1 cellular context compared by ENCODE assay signal in the genomic region with DNA sequence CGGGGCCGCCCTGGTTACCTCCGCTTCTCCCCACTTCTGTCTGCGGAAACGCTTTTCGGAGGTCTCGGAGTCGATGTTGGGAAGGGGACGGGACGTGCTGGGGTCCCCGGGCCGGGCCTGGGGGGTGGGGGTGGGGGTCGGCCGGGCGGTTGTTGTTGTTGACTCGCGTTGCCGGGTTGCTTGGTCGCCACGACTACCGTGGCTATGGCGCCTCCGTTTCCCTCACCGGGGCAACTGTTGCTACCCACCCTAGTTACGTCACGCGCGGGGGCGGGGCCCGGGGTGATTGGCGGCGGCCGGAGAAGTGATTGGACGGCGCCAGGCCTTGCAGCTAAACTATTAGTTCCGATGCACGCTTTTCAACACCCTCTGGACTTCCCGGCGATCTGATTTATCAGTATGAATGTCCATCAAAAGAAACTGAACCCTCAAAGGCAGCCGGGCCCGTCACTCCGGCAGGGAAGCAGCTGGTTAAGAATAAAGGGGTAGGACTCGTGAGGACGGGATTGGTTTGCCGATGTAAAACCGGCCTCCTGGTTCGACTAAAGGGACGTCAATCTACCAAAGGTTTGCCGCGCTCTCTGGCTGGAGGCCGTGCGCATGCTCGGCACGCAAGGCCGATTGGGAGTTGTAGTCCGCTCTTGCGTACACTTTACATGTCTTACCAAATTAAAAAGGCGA.
TF ChIP-seq lines count a peak whose summit lies in the region.

A gene (minus strand): TSS at position 236 of the 681 bp plus-strand sequence. CDS start 12,477 bp downstream, outside the sequence.

TF ChIP-seq in GM12878, 131 proteins besides CTCF, POLR2A, EP300 and RAD21 (continued from another document):
- TF ChIP-seq, protein P1, sequence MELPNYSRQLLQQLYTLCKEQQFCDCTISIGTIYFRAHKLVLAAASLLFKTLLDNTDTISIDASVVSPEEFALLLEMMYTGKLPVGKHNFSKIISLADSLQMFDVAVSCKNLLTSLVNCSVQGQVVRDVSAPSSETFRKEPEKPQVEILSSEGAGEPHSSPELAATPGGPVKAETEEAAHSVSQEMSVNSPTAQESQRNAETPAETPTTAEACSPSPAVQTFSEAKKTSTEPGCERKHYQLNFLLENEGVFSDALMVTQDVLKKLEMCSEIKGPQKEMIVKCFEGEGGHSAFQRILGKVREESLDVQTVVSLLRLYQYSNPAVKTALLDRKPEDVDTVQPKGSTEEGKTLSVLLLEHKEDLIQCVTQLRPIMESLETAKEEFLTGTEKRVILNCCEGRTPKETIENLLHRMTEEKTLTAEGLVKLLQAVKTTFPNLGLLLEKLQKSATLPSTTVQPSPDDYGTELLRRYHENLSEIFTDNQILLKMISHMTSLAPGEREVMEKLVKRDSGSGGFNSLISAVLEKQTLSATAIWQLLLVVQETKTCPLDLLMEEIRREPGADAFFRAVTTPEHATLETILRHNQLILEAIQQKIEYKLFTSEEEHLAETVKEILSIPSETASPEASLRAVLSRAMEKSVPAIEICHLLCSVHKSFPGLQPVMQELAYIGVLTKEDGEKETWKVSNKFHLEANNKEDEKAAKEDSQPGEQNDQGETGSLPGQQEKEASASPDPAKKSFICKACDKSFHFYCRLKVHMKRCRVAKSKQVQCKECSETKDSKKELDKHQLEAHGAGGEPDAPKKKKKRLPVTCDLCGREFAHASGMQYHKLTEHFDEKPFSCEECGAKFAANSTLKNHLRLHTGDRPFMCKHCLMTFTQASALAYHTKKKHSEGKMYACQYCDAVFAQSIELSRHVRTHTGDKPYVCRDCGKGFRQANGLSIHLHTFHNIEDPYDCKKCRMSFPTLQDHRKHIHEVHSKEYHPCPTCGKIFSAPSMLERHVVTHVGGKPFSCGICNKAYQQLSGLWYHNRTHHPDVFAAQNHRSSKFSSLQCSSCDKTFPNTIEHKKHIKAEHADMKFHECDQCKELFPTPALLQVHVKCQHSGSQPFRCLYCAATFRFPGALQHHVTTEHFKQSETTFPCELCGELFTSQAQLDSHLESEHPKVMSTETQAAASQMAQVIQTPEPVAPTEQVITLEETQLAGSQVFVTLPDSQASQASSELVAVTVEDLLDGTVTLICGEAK (IDR thresholded peaks at IDR 0.05; ENCODE audit: borderline replicate concordance): peak; percentile 95
- TF ChIP-seq TCF12 (IDR thresholded peaks at IDR 0.05; ENCODE audit: low read depth, low read length) (no peak), NFXL1 (IDR thresholded peaks at IDR 0.05; ENCODE audit: borderline replicate concordance) (no peak), NBN (IDR thresholded peaks at IDR 0.05) (no peak), NR2C2 (IDR thresholded peaks at IDR 0.05; ENCODE audit: borderline replicate concordance, control insufficient read depth, insufficient read length, low read depth) (no peak)
- TF ChIP-seq, protein P2, sequence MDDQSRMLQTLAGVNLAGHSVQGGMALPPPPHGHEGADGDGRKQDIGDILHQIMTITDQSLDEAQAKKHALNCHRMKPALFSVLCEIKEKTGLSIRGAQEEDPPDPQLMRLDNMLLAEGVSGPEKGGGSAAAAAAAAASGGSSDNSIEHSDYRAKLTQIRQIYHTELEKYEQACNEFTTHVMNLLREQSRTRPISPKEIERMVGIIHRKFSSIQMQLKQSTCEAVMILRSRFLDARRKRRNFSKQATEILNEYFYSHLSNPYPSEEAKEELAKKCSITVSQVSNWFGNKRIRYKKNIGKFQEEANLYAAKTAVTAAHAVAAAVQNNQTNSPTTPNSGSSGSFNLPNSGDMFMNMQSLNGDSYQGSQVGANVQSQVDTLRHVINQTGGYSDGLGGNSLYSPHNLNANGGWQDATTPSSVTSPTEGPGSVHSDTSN (IDR thresholded peaks at IDR 0.05; ENCODE audit: insufficient replicate concordance, low read depth, low read length): peak; percentile 99
- TF ChIP-seq, protein P3, sequence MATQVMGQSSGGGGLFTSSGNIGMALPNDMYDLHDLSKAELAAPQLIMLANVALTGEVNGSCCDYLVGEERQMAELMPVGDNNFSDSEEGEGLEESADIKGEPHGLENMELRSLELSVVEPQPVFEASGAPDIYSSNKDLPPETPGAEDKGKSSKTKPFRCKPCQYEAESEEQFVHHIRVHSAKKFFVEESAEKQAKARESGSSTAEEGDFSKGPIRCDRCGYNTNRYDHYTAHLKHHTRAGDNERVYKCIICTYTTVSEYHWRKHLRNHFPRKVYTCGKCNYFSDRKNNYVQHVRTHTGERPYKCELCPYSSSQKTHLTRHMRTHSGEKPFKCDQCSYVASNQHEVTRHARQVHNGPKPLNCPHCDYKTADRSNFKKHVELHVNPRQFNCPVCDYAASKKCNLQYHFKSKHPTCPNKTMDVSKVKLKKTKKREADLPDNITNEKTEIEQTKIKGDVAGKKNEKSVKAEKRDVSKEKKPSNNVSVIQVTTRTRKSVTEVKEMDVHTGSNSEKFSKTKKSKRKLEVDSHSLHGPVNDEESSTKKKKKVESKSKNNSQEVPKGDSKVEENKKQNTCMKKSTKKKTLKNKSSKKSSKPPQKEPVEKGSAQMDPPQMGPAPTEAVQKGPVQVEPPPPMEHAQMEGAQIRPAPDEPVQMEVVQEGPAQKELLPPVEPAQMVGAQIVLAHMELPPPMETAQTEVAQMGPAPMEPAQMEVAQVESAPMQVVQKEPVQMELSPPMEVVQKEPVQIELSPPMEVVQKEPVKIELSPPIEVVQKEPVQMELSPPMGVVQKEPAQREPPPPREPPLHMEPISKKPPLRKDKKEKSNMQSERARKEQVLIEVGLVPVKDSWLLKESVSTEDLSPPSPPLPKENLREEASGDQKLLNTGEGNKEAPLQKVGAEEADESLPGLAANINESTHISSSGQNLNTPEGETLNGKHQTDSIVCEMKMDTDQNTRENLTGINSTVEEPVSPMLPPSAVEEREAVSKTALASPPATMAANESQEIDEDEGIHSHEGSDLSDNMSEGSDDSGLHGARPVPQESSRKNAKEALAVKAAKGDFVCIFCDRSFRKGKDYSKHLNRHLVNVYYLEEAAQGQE (IDR thresholded peaks at IDR 0.05; ENCODE audit: low read depth, low read length): no peak
